ENCODE assay signal across 28 cellular contexts in genomic region chr2:166677996-166678395, GRCh38.
"Had no signal": no experiment of that assay in that cellular context is flagged by ENCODE, and none has a peak within 500 bp of the region (broad histone marks: within the 10 kb centered on the region; RNA-seq: fewer than 3 reads in every experiment).

No MANE protein-coding gene starts in this region.

- ATAC-seq: natural killer cell; psoas muscle; right cardiac atrium; sciatic nerve; stimulated activated memory B cell treated with anti-CD40 and anti-IgM and Interleukin-4, amounts not matched to agents 10 μg/mL and 1 μg/mL and 100 μg/mL, for 72 hours; stimulated activated naive CD8-positive, alpha-beta T cell treated with anti-CD3 and anti-CD28 coated beads, Interleukin-15, amount 100 ng/mL, for 72 hours; stimulated activated naive CD8-positive, alpha-beta T cell treated with anti-CD3 and anti-CD28 coated beads, Interleukin-15, Interleukin-2, amounts not matched to agents 100 U/mL and 50 U/mL, for 24 hours; upper lobe of right lung had no signal

- DNase-seq: natural killer cell; occipital lobe; ovary; posterior cingulate gyrus; psoas muscle; right cardiac atrium; spleen; stimulated activated CD4-positive, alpha-beta T cell treated with anti-CD3 and anti-CD28 coated beads, Interleukin-12 subunit alpha, Interleukin-12 subunit beta, amount 100 ng/mL, for 4 hours; stimulated activated CD4-positive, alpha-beta T cell treated with anti-CD3 and anti-CD28 coated beads, Interleukin-1b, Interleukin-23, amount 100 ng/mL, for 48 hours; stimulated activated CD4-positive, alpha-beta T cell treated with anti-CD3 and anti-CD28 coated beads, Interleukin-4, amount 100 ng/mL, for 1 hour; stimulated activated CD4-positive, alpha-beta T cell treated with anti-CD3 and anti-CD28 coated beads, Interleukin-4, amount 100 ng/mL, for 4 hours; stimulated activated CD8-positive, alpha-beta memory T cell treated with anti-CD3 and anti-CD28 coated beads, Interleukin-4, amount 100 ng/mL, for 48 hours; stimulated activated naive CD4-positive, alpha-beta T cell; stimulated activated naive CD8-positive, alpha-beta T cell treated with anti-CD3 and anti-CD28 coated beads, Interleukin-15, amount 100 ng/mL, for 72 hours; stimulated activated naive CD8-positive, alpha-beta T cell treated with anti-CD3 and anti-CD28 coated beads, Interleukin-15, Interleukin-2, amounts not matched to agents 100 U/mL and 50 U/mL, for 24 hours; substantia nigra; testis; tibial artery; transverse colon; upper lobe of right lung; uterus had no signal

- H3K9me3 ChIP-seq: ovary, psoas muscle, spleen, suprapubic skin, testis, tibial artery, transverse colon, upper lobe of right lung, uterus had no signal

- H3K27me3 ChIP-seq: neural progenitor cell, ovary, spleen, suprapubic skin, testis, tibial artery, transverse colon, upper lobe of right lung, uterus had no signal

- H3K36me3 ChIP-seq: neural progenitor cell, ovary, spleen, suprapubic skin, tibial artery, transverse colon, upper lobe of right lung, uterus had no signal

- H3K4me2 ChIP-seq: neural progenitor cell, smooth muscle cell had no signal

- H3K79me2 ChIP-seq: parathyroid adenoma had no signal

- H3K27ac ChIP-seq: neural progenitor cell, ovary, parathyroid adenoma, psoas muscle, skin epidermis, spleen, suprapubic skin, testis, tibial artery, transverse colon, upper lobe of right lung, uterus had no signal

- H3K9ac ChIP-seq: neural progenitor cell, parathyroid adenoma had no signal

- H3K4me3 ChIP-seq: neural progenitor cell, ovary, psoas muscle, skin epidermis, smooth muscle cell, spleen, suprapubic skin, testis, tibial artery, transverse colon, upper lobe of right lung, uterus had no signal

- H3K4me1 ChIP-seq: neural progenitor cell, parathyroid adenoma, psoas muscle, spleen, suprapubic skin, testis, tibial artery, transverse colon, upper lobe of right lung, uterus had no signal

- H2AFZ ChIP-seq: neural progenitor cell, parathyroid adenoma had no signal
